In the genomic region with DNA sequence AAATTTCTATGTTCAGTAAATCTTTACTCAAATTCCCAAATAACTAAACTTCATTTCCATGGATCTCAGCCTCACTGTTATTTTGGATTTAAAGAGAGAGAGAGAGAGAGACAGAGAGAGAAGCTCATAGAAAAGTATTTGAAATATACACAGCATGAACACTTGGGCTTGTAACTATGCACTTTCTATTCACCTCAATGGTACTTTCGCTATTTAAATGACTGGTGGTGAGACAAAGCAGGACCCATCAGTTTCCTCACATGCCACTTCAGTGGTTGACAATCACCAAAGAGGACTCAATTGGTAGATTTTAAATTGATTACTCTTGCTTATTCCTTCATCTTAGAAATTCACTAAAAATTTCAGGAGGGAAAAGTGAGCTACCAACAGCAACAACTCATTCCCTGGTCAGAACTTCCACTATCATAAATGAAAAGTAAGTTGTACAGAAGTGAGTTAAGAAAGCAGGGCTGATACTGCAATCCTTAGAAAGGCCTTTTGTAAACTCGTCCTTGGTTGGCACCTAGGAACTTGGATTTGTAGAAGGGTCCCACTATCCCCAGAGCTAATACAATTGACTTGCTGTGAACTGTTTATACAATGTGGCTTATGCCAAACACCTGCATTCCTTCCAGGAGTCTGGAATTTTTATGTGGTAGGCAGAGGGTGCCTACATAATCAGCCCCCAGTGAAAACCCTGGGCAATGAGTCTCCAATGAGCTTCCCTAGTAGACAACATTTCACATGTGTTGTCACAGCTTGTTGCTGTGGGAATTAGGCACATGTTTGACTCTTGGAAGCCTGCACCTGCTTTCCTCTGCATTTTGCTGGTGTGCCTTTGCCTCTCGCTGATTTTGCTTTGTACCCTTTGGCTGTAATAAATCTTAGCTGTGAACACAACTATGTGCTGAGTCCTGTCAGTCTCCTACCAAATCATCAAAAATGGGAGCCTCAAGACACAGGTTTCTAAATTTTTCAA, we compare ENCODE assay signal across 14 cellular contexts. TPM values are rescaled to one million over a fixed set of nuclear protein-coding genes. Genes with fewer than 3 reads are reported as not detected.
DNase-seq lines count a peak whose midpoint lies in the region; ATAC-seq, FAIRE-seq and TF ChIP-seq lines count a peak whose summit lies in the region.
"Had no signal": no experiment of that assay in that cellular context is flagged by ENCODE, and none has a peak within 500 bp of the region (broad histone marks: within the 10 kb centered on the region; RNA-seq: fewer than 3 reads in every experiment).

No MANE protein-coding gene starts in this region.

- DNase-seq in GM12892 (ENCODE audit: insufficient read length), result no peak
- DNase-seq in T-helper 2 cell treated with Interferon-gamma antibody and Interleukin-4, amounts not matched to agents 5 μg/mL and 100 μg/mL, for 36 hours (ENCODE audit: low spot score), result peak; percentile 19
- no peak for DNase-seq in D721Med (ENCODE audit: insufficient read length, low spot score)
- DNase-seq in naive thymus-derived CD4-positive, alpha-beta T cell, result no peak
- no peak for DNase-seq in vagina (ENCODE audit: extremely low spot score in 2 of 2)
- no peak for DNase-seq in esophagus squamous epithelium (lab: John Stamatoyannopoulos, UW)
- DNase-seq: COR-L47, NCI-H2081 had no signal

- POLR2A ChIA-PET in naive thymus-derived CD4-positive, alpha-beta T cell (lab: Charles Lee), result interaction anchor here (0.6 kb wide), 2 partner anchors 110 to 1748 kb away, joined by 3 read pairs; no protein-coding TSS in a partner anchor

- TF ChIP-seq POLR2A in GM12892 (IDR thresholded peaks at IDR 0.05; ENCODE audit: low read depth, low read length) (no peak), vagina (IDR thresholded peaks at IDR 0.05) (no peak), esophagus squamous epithelium (IDR thresholded peaks at IDR 0.05) (no peak)

- no peaks in the 10 kb centered on the region for H3K27me3 Mint-ChIP-seq in T-helper 2 cell treated with Interferon-gamma antibody and Interleukin-4, amounts not matched to agents 5 μg/mL and 100 μg/mL, for 36 hours (ENCODE audit: low read depth)
- H3K27me3 Mint-ChIP-seq in naive thymus-derived CD4-positive, alpha-beta T cell, result no peaks in the 10 kb centered on the region

- no peaks in the 10 kb centered on the region for H3K9me3 ChIP-seq in naive thymus-derived CD4-positive, alpha-beta T cell (ENCODE audit: control insufficient read depth in 2 of 3, low read length in 3 of 3)
- no peaks in the 10 kb centered on the region for H3K9me3 ChIP-seq in vagina
- no peaks in the 10 kb centered on the region for H3K9me3 ChIP-seq in esophagus squamous epithelium

- H3K27me3 ChIP-seq in naive thymus-derived CD4-positive, alpha-beta T cell (ENCODE audit: control insufficient read depth in 2 of 2, insufficient read depth in 2 of 2, low read length in 2 of 2), result no peaks in the 10 kb centered on the region
- H3K27me3 ChIP-seq in vagina (no peaks in the 10 kb centered on the region), esophagus squamous epithelium (no peaks in the 10 kb centered on the region)

- peaks cover 3 to 55% (median 10%) of the 10 kb centered on the region in 3 experiments for H3K36me3 ChIP-seq in naive thymus-derived CD4-positive, alpha-beta T cell (ENCODE audit: control insufficient read depth in 2 of 3, insufficient read depth in 3 of 3, low read length in 3 of 3)
- peaks cover 0 to 48% of the 10 kb centered on the region in 2 donors for H3K36me3 ChIP-seq in vagina
- peaks cover 0 to 99% (median 12%) of the 10 kb centered on the region in 3 donors for H3K36me3 ChIP-seq in esophagus squamous epithelium

- peaks cover 64% of the 10 kb centered on the region for H3K36me3 Mint-ChIP-seq in T-helper 2 cell treated with Interferon-gamma antibody and Interleukin-4, amounts not matched to agents 5 μg/mL and 100 μg/mL, for 36 hours (ENCODE audit: low read depth)
- peaks cover 38 to 69% (median 47%) of the 10 kb centered on the region in 5 donors for H3K36me3 Mint-ChIP-seq in naive thymus-derived CD4-positive, alpha-beta T cell

- H3K27ac Mint-ChIP-seq in T-helper 2 cell treated with Interferon-gamma antibody and Interleukin-4, amounts not matched to agents 5 μg/mL and 100 μg/mL, for 36 hours, result peak overlapping the region; percentile 52
- peak overlapping the region in 1 of 9 donors; percentile 74 for H3K27ac Mint-ChIP-seq in naive thymus-derived CD4-positive, alpha-beta T cell

- peak overlapping the region; percentile 25 for H3K4me3 Mint-ChIP-seq in T-helper 2 cell treated with Interferon-gamma antibody and Interleukin-4, amounts not matched to agents 5 μg/mL and 100 μg/mL, for 36 hours
- H3K4me3 Mint-ChIP-seq in naive thymus-derived CD4-positive, alpha-beta T cell, result peak overlapping the region in 1 of 10 donors; percentile 18

- H3K4me3 ChIP-seq in naive thymus-derived CD4-positive, alpha-beta T cell (ENCODE audit: low read length), result no peak overlapping the region
- H3K4me3 ChIP-seq in vagina, result no peak overlapping the region
- no peak overlapping the region for H3K4me3 ChIP-seq in esophagus squamous epithelium

- H3K27ac ChIP-seq in naive thymus-derived CD4-positive, alpha-beta T cell (ENCODE audit: low read depth, low read length), result no peak overlapping the region
- H3K27ac ChIP-seq in vagina (no peak overlapping the region), esophagus squamous epithelium (no peak overlapping the region)
- H3K27ac ChIP-seq: epithelial cell of prostate, parathyroid adenoma had no signal

- CTCF ChIA-PET in naive thymus-derived CD4-positive, alpha-beta T cell (lab: Charles Lee), result interaction anchor here (0.9 kb wide), 1 partner anchor 29 kb away, joined by 3 read pairs; no protein-coding TSS in a partner anchor

- TF ChIP-seq CTCF in D721Med (IDR thresholded peaks at IDR 0.05; ENCODE audit: insufficient read depth, missing control alignments), result no peak
- TF ChIP-seq CTCF in vagina (IDR thresholded peaks at IDR 0.05), result no peak
- TF ChIP-seq CTCF in esophagus squamous epithelium (IDR thresholded peaks at IDR 0.05), result no peak

- no peaks in the 10 kb centered on the region for H3K4me1 ChIP-seq in naive thymus-derived CD4-positive, alpha-beta T cell (ENCODE audit: control insufficient read depth in 2 of 2, insufficient read depth in 2 of 2, low read length in 2 of 2)
- no peaks in the 10 kb centered on the region for H3K4me1 ChIP-seq in vagina
- H3K4me1 ChIP-seq in esophagus squamous epithelium, result peaks cover 0 to 22% (median 0%) of the 10 kb centered on the region in 3 donors
- H3K4me1 ChIP-seq: parathyroid adenoma had no signal

- ATAC-seq in GM19025 (IDR thresholded peaks at IDR 0.05; ENCODE audit: low read depth, unreplicated experiment) (peak; percentile 79), HG02852 (IDR thresholded peaks at IDR 0.05; ENCODE audit: unreplicated experiment) (peak; percentile 86)
- ATAC-seq in naive thymus-derived CD4-positive, alpha-beta T cell, result no peak
- ATAC-seq: Panc1 had no signal

- WGBS in esophagus squamous epithelium, 2 donors, result 87 to 95% methylated on average over 3 of the region's 3 CpGs

- peaks cover 23% of the 10 kb centered on the region for H3K4me1 Mint-ChIP-seq in T-helper 2 cell treated with Interferon-gamma antibody and Interleukin-4, amounts not matched to agents 5 μg/mL and 100 μg/mL, for 36 hours (ENCODE audit: low read depth)
- peaks cover 8 to 42% (median 20%) of the 10 kb centered on the region in 7 donors for H3K4me1 Mint-ChIP-seq in naive thymus-derived CD4-positive, alpha-beta T cell

- FAIRE-seq in GM12892 (lab: Jason Lieb, UNC), result peak; percentile 70
- FAIRE-seq in D721Med (lab: Jason Lieb, UNC), result no peak
- FAIRE-seq: astrocyte had no signal

- H3K9me3 Mint-ChIP-seq in T-helper 2 cell treated with Interferon-gamma antibody and Interleukin-4, amounts not matched to agents 5 μg/mL and 100 μg/mL, for 36 hours, result peaks cover 6% of the 10 kb centered on the region
- peaks cover 0 to 9% (median 2%) of the 10 kb centered on the region in 11 donors for H3K9me3 Mint-ChIP-seq in naive thymus-derived CD4-positive, alpha-beta T cell

- intact Hi-C loops in naive thymus-derived CD4-positive, alpha-beta T cell (cut with micrococcal nuclease), result no loop called here
- intact Hi-C loops in vagina (cut with DNase I) (loop anchor here (5.0 kb wide), 1 partner anchor 327 kb away; no protein-coding TSS in a partner anchor), esophagus squamous epithelium (cut with DNase I) (no loop called here)

RNA-seq across cellular contexts. Expression of a gene that starts 10.8 kb away (rescaled TPM):
- 13.4 TPM for polyA plus RNA-seq in GM12892 (2012; ENCODE audit: missing spikeins)
- total RNA-seq in naive thymus-derived CD4-positive, alpha-beta T cell, result 10 to 100 TPM in 3 of 5 experiments, 1 to 10 TPM in 2; 3.9 to 17.0 (median 12.4) TPM
- polyA plus RNA-seq in naive thymus-derived CD4-positive, alpha-beta T cell, result 10 to 100 TPM; 11.3 to 19.3 TPM
- total RNA-seq in vagina (25.5 TPM), esophagus squamous epithelium (10 to 100 TPM; 27.7 to 33.3 (median 29.5) TPM)

RNA-seq across cellular contexts. Expression of a gene that starts 54.4 kb away (rescaled TPM):
- polyA plus RNA-seq in GM12892 (2012; ENCODE audit: missing spikeins), result 13.8 TPM
- total RNA-seq in naive thymus-derived CD4-positive, alpha-beta T cell, result 10 to 100 TPM; 13.4 to 25.4 (median 16.6) TPM
- polyA plus RNA-seq in naive thymus-derived CD4-positive, alpha-beta T cell, result 10 to 100 TPM; 10.6 to 14.6 TPM
- total RNA-seq in vagina (19.4 TPM), esophagus squamous epithelium (10 to 100 TPM in 3 of 4 donors, 1 to 10 TPM in 1; 6.9 to 20.8 (median 19.5) TPM)
